In genomic region chr20:25992146-25992545, GRCh38 we compare ENCODE assay signal across 1 cellular context.
TF ChIP-seq lines count a peak whose summit lies in the region.

No MANE protein-coding gene starts in this region.

TF ChIP-seq in GM23338, 12 proteins besides CTCF, POLR2A, EP300 and RAD21:
- TF ChIP-seq, protein P1, sequence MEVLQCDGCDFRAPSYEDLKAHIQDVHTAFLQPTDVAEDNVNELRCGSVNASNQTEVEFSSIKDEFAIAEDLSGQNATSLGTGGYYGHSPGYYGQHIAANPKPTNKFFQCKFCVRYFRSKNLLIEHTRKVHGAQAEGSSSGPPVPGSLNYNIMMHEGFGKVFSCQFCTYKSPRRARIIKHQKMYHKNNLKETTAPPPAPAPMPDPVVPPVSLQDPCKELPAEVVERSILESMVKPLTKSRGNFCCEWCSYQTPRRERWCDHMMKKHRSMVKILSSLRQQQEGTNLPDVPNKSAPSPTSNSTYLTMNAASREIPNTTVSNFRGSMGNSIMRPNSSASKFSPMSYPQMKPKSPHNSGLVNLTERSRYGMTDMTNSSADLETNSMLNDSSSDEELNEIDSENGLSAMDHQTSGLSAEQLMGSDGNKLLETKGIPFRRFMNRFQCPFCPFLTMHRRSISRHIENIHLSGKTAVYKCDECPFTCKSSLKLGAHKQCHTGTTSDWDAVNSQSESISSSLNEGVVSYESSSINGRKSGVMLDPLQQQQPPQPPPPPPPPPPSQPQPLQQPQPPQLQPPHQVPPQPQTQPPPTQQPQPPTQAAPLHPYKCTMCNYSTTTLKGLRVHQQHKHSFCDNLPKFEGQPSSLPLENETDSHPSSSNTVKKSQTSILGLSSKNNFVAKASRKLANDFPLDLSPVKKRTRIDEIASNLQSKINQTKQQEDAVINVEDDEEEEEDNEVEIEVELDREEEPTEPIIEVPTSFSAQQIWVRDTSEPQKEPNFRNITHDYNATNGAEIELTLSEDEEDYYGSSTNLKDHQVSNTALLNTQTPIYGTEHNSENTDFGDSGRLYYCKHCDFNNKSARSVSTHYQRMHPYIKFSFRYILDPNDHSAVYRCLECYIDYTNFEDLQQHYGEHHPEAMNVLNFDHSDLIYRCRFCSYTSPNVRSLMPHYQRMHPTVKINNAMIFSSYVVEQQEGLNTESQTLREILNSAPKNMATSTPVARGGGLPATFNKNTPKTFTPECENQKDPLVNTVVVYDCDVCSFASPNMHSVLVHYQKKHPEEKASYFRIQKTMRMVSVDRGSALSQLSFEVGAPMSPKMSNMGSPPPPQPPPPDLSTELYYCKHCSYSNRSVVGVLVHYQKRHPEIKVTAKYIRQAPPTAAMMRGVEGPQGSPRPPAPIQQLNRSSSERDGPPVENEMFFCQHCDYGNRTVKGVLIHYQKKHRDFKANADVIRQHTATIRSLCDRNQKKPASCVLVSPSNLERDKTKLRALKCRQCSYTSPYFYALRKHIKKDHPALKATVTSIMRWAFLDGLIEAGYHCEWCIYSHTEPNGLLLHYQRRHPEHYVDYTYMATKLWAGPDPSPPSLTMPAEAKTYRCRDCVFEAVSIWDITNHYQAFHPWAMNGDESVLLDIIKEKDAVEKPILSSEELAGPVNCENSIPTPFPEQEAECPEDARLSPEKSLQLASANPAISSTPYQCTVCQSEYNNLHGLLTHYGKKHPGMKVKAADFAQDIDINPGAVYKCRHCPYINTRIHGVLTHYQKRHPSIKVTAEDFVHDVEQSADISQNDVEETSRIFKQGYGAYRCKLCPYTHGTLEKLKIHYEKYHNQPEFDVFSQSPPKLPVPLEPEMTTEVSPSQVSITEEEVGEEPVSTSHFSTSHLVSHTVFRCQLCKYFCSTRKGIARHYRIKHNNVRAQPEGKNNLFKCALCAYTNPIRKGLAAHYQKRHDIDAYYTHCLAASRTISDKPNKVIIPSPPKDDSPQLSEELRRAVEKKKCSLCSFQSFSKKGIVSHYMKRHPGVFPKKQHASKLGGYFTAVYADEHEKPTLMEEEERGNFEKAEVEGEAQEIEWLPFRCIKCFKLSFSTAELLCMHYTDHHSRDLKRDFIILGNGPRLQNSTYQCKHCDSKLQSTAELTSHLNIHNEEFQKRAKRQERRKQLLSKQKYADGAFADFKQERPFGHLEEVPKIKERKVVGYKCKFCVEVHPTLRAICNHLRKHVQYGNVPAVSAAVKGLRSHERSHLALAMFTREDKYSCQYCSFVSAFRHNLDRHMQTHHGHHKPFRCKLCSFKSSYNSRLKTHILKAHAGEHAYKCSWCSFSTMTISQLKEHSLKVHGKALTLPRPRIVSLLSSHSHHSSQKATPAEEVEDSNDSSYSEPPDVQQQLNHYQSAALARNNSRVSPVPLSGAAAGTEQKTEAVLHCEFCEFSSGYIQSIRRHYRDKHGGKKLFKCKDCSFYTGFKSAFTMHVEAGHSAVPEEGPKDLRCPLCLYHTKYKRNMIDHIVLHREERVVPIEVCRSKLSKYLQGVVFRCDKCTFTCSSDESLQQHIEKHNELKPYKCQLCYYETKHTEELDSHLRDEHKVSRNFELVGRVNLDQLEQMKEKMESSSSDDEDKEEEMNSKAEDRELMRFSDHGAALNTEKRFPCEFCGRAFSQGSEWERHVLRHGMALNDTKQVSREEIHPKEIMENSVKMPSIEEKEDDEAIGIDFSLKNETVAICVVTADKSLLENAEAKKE (CRISPR knock-in tag; IDR thresholded peaks at IDR 0.05) = no peak
- TF ChIP-seq POLR2AphosphoS5 (IDR thresholded peaks at IDR 0.05; ENCODE audit: low read depth) (no peak), NANOG (IDR thresholded peaks at IDR 0.05; ENCODE audit: borderline replicate concordance) (no peak), CREB1 (CRISPR knock-in tag; IDR thresholded peaks at IDR 0.05; ENCODE audit: low read depth) (no peak), EZH2 (IDR thresholded peaks at IDR 0.05; ENCODE audit: low read depth, unreplicated experiment) (no peak), ZNF114 (CRISPR knock-in tag; IDR thresholded peaks at IDR 0.05) (no peak), JUNB (IDR thresholded peaks at IDR 0.05; ENCODE audit: unreplicated experiment) (no peak), STAT1 (IDR thresholded peaks at IDR 0.05; ENCODE audit: unreplicated experiment) (no peak), ZNF331 (CRISPR knock-in tag; IDR thresholded peaks at IDR 0.05; ENCODE audit: low read depth) (no peak), EZH2phosphoT487 (IDR thresholded peaks at IDR 0.05; ENCODE audit: unreplicated experiment) (no peak)
- TF ChIP-seq, protein P2, sequence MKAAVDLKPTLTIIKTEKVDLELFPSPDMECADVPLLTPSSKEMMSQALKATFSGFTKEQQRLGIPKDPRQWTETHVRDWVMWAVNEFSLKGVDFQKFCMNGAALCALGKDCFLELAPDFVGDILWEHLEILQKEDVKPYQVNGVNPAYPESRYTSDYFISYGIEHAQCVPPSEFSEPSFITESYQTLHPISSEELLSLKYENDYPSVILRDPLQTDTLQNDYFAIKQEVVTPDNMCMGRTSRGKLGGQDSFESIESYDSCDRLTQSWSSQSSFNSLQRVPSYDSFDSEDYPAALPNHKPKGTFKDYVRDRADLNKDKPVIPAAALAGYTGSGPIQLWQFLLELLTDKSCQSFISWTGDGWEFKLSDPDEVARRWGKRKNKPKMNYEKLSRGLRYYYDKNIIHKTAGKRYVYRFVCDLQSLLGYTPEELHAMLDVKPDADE (IDR thresholded peaks at IDR 0.05) = no peak
- TF ChIP-seq, protein P3, sequence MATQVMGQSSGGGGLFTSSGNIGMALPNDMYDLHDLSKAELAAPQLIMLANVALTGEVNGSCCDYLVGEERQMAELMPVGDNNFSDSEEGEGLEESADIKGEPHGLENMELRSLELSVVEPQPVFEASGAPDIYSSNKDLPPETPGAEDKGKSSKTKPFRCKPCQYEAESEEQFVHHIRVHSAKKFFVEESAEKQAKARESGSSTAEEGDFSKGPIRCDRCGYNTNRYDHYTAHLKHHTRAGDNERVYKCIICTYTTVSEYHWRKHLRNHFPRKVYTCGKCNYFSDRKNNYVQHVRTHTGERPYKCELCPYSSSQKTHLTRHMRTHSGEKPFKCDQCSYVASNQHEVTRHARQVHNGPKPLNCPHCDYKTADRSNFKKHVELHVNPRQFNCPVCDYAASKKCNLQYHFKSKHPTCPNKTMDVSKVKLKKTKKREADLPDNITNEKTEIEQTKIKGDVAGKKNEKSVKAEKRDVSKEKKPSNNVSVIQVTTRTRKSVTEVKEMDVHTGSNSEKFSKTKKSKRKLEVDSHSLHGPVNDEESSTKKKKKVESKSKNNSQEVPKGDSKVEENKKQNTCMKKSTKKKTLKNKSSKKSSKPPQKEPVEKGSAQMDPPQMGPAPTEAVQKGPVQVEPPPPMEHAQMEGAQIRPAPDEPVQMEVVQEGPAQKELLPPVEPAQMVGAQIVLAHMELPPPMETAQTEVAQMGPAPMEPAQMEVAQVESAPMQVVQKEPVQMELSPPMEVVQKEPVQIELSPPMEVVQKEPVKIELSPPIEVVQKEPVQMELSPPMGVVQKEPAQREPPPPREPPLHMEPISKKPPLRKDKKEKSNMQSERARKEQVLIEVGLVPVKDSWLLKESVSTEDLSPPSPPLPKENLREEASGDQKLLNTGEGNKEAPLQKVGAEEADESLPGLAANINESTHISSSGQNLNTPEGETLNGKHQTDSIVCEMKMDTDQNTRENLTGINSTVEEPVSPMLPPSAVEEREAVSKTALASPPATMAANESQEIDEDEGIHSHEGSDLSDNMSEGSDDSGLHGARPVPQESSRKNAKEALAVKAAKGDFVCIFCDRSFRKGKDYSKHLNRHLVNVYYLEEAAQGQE (IDR thresholded peaks at IDR 0.05; ENCODE audit: unreplicated experiment) = no peak
TF ChIP-seq in GM23338: peak in this region for 0.
